ENCODE assay signal across 11 cellular contexts in genomic region chr7:95324396-95324795, GRCh38. TPM values are rescaled to one million over a fixed set of nuclear protein-coding genes. Genes with fewer than 3 reads are reported as not detected.
A peak's percentile ranks its signal among the peaks of the same experiment; 100 is the strongest.
DNase-seq lines count a peak whose midpoint lies in the region; ATAC-seq and FAIRE-seq lines count a peak whose summit lies in the region.
"Had no signal": no experiment of that assay in that cellular context is flagged by ENCODE, and none has a peak within 500 bp of the region (broad histone marks: within the 10 kb centered on the region; RNA-seq: fewer than 3 reads in every experiment).

Gene PON1, minus strand, starts transcription at chr7:95324532. Its CDS starts 57 bp downstream, at chr7:95324475.

- peak; percentile 36 for ATAC-seq in central memory CD8-positive, alpha-beta T cell (replicated peaks; ENCODE audit: extremely low read depth, poor library complexity, severe bottlenecking)
- peak; percentile 56 for ATAC-seq in stimulated activated naive CD8-positive, alpha-beta T cell treated with anti-CD3 and anti-CD28 coated beads, Interleukin-15, amount 100 ng/mL, for 72 hours

- FAIRE-seq in HTR-8/SVneo (lab: Jason Lieb, UNC) (no peak), frontal cortex (lab: Jason Lieb, UNC) (no peak)

- peaks cover 4% of the 10 kb centered on the region for H3K4me1 Mint-ChIP-seq in central memory CD8-positive, alpha-beta T cell
- H3K4me1 Mint-ChIP-seq in stimulated activated naive CD8-positive, alpha-beta T cell treated with anti-CD3 and anti-CD28 coated beads, Interleukin-15, amount 100 ng/mL, for 72 hours: no peaks in the 10 kb centered on the region

- H3K9me3 Mint-ChIP-seq in central memory CD8-positive, alpha-beta T cell: no peaks in the 10 kb centered on the region
- H3K9me3 Mint-ChIP-seq in stimulated activated naive CD8-positive, alpha-beta T cell treated with anti-CD3 and anti-CD28 coated beads, Interleukin-15, amount 100 ng/mL, for 72 hours: peaks cover 0 to 11% of the 10 kb centered on the region in 2 donors

- H3K27me3 Mint-ChIP-seq in central memory CD8-positive, alpha-beta T cell: peaks cover 10% of the 10 kb centered on the region
- no peaks in the 10 kb centered on the region for H3K27me3 Mint-ChIP-seq in stimulated activated naive CD8-positive, alpha-beta T cell treated with anti-CD3 and anti-CD28 coated beads, Interleukin-15, amount 100 ng/mL, for 72 hours

- peak within 1 kb of the TSS; percentile 9 for H3K4me3 Mint-ChIP-seq in central memory CD8-positive, alpha-beta T cell
- H3K4me3 Mint-ChIP-seq in stimulated activated naive CD8-positive, alpha-beta T cell treated with anti-CD3 and anti-CD28 coated beads, Interleukin-15, amount 100 ng/mL, for 72 hours: no peak within 1 kb of the TSS

- H3K36me3 Mint-ChIP-seq in central memory CD8-positive, alpha-beta T cell (ENCODE audit: insufficient read depth): no peaks in the 10 kb centered on the region
- H3K36me3 Mint-ChIP-seq: CD4-positive, alpha-beta memory T cell had no signal

- no peak within 1 kb of the TSS for H3K27ac Mint-ChIP-seq in central memory CD8-positive, alpha-beta T cell (ENCODE audit: low read depth)
- H3K27ac Mint-ChIP-seq in stimulated activated naive CD8-positive, alpha-beta T cell treated with anti-CD3 and anti-CD28 coated beads, Interleukin-15, amount 100 ng/mL, for 72 hours: no peak within 1 kb of the TSS
- H3K27ac Mint-ChIP-seq: CD4-positive, alpha-beta memory T cell had no signal

- DNase-seq in activated gamma-delta T cell (lab: John Stamatoyannopoulos, UW) (peak; percentile 9), activated gamma-delta T cell treated with Interleukin-2 at 50 U/mL for 16 hours (no peak), HuH-7.5 (ENCODE audit: low spot score) (peak; percentile 51), NCI-H1092 (lab: John Stamatoyannopoulos, UW) (no peak), HTR-8/SVneo (ENCODE audit: insufficient read length, low spot score) (no peak), frontal cortex (ENCODE audit: low spot score in 2 of 2) (no peak)
- DNase-seq in central memory CD8-positive, alpha-beta T cell (ENCODE audit: low spot score in 2 of 2): no peak
- peak in 1 of 2 donors; percentile 9 for DNase-seq in stimulated activated naive CD8-positive, alpha-beta T cell treated with anti-CD3 and anti-CD28 coated beads, Interleukin-15, amount 100 ng/mL, for 72 hours
- DNase-seq: HCEC 1CT, NCI-H2171 had no signal

RNA-seq across cellular contexts. Expression of gene PON1, which starts in this region (rescaled TPM):
- total RNA-seq in frontal cortex: not detected
- total RNA-seq: CD4-positive, alpha-beta memory T cell had no signal

Comparison
In these comparisons a context has a peak if more than half of its experiments do, and no peak if none do; other contexts are left out.
1. DNase-seq: peak in activated gamma-delta T cell (single experiment) and HuH-7.5 (single experiment); none in activated gamma-delta T cell treated with Interleukin-2 at 50 U/mL for 16 hours (single experiment), central memory CD8-positive, alpha-beta T cell (0 of 2), NCI-H1092 (single experiment), HTR-8/SVneo (single experiment) and frontal cortex (0 of 2).